10 cellular contexts compared by ENCODE assay signal in genomic region chr6:163118941-163119340, GRCh38.
"Had no signal": no experiment of that assay in that cellular context is flagged by ENCODE, and none has a peak within 500 bp of the region (broad histone marks: within the 10 kb centered on the region; RNA-seq: fewer than 3 reads in every experiment).

No MANE protein-coding gene starts in this region.

- DNase-seq: GM23248, GOT3, H7, H9, HCEC 1CT, HFFc6 had no signal

- H3K9me3 ChIP-seq: HAP-1 had no signal

- H3K4me1 ChIP-seq: HAP-1 had no signal

- FAIRE-seq: H1, H54 had no signal

- H3K36me3 ChIP-seq: HAP-1 had no signal

- H3K27ac ChIP-seq: GM23248 had no signal

- H3K4me3 ChIP-seq: GM23248, GM23338, HAP-1 had no signal

- H3K4me2 ChIP-seq: GM23338 had no signal

- H3K9ac ChIP-seq: GM23248 had no signal

- H2AFZ ChIP-seq: GM23248, GM23338 had no signal
